ENCODE assay signal across 21 cellular contexts in genomic region chr6:41692735-41693134, GRCh38. TPM values are rescaled to one million over a fixed set of nuclear protein-coding genes. Genes with fewer than 3 reads are reported as not detected.
"Had no signal": no experiment of that assay in that cellular context is flagged by ENCODE, and none has a peak within 500 bp of the region (broad histone marks: within the 10 kb centered on the region; RNA-seq: fewer than 3 reads in every experiment).

No MANE protein-coding gene starts in this region.

- H3K27me3 Mint-ChIP-seq: activated T-helper 17 cell treated with anti-CD3 and anti-CD28 coated beads, Interleukin-2, amount 50 U/mL, for 72 hours; dendritic cell treated with granulocyte-macrophage colony-stimulating factor and Interleukin-4, amounts not matched to agents 40 ng/mL and 50 ng/mL, for 4 days; natural killer cell treated with Interleukin-12 subunit alpha and Interleukin-12 subunit beta and Interleukin-15 and Interleukin-18, amount 100 ng/mL, for 72 hours; stimulated activated naive CD8-positive, alpha-beta T cell treated with anti-CD3 and anti-CD28 coated beads, Interleukin-15, Interleukin-2, amounts not matched to agents 100 ng/mL and 50 ng/mL, for 24 hours had no signal

- H3K36me3 ChIP-seq: WERI-Rb-1 had no signal

- FAIRE-seq: urothelium cell line had no signal

- H3K36me3 Mint-ChIP-seq: natural killer cell treated with Interleukin-12 subunit alpha and Interleukin-12 subunit beta and Interleukin-15 and Interleukin-18, amount 100 ng/mL, for 72 hours had no signal

- H3K4me3 Mint-ChIP-seq: activated T-helper 17 cell treated with anti-CD3 and anti-CD28 coated beads, Interleukin-2, amount 50 U/mL, for 72 hours; dendritic cell treated with granulocyte-macrophage colony-stimulating factor and Interleukin-4, amounts not matched to agents 40 ng/mL and 50 ng/mL, for 4 days; natural killer cell treated with Interleukin-12 subunit alpha and Interleukin-12 subunit beta and Interleukin-15 and Interleukin-18, amount 100 ng/mL, for 72 hours; stimulated activated naive CD8-positive, alpha-beta T cell treated with anti-CD3 and anti-CD28 coated beads, Interleukin-15, Interleukin-2, amounts not matched to agents 100 ng/mL and 50 ng/mL, for 24 hours had no signal

- H3K27ac Mint-ChIP-seq: dendritic cell treated with granulocyte-macrophage colony-stimulating factor and Interleukin-4, amounts not matched to agents 40 ng/mL and 50 ng/mL, for 4 days; stimulated activated naive CD8-positive, alpha-beta T cell treated with anti-CD3 and anti-CD28 coated beads, Interleukin-15, Interleukin-2, amounts not matched to agents 100 ng/mL and 50 ng/mL, for 24 hours had no signal

- H3K9me3 ChIP-seq: adrenal gland, sigmoid colon, thoracic aorta had no signal

- H3K27ac ChIP-seq: adrenal gland, sigmoid colon, thoracic aorta, WERI-Rb-1 had no signal

- DNase-seq: activated CD4-positive, alpha-beta T cell treated with anti-CD3 and anti-CD28 coated beads for 4 hours; activated naive CD4-positive, alpha-beta T cell treated with anti-CD3 and anti-CD28 coated beads, Interleukin-2, amount 50 U/mL, for 16 hours; central memory CD4-positive, alpha-beta T cell; hippocampal formation; left cardiac atrium; occipital lobe; stimulated activated CD4-positive, alpha-beta T cell treated with anti-CD3 and anti-CD28 coated beads, Interleukin-2, amount 100 ng/mL, for 24 hours; SW 1271; T-helper 9 cell; WERI-Rb-1 had no signal

- ATAC-seq: activated T-helper 17 cell treated with anti-CD3 and anti-CD28 coated beads, Interleukin-2, amount 50 U/mL, for 72 hours; natural killer cell treated with Interleukin-12 subunit alpha and Interleukin-12 subunit beta and Interleukin-15 and Interleukin-18, amount 100 ng/mL, for 72 hours had no signal

- H3K27me3 ChIP-seq: adrenal gland, sigmoid colon had no signal

- H3K4me3 ChIP-seq: adrenal gland, sigmoid colon, thoracic aorta had no signal

- H3K9me3 Mint-ChIP-seq: activated T-helper 17 cell treated with anti-CD3 and anti-CD28 coated beads, Interleukin-2, amount 50 U/mL, for 72 hours; dendritic cell treated with granulocyte-macrophage colony-stimulating factor and Interleukin-4, amounts not matched to agents 40 ng/mL and 50 ng/mL, for 4 days; natural killer cell treated with Interleukin-12 subunit alpha and Interleukin-12 subunit beta and Interleukin-15 and Interleukin-18, amount 100 ng/mL, for 72 hours; stimulated activated naive CD8-positive, alpha-beta T cell treated with anti-CD3 and anti-CD28 coated beads, Interleukin-15, Interleukin-2, amounts not matched to agents 100 ng/mL and 50 ng/mL, for 24 hours had no signal

RNA-seq across cellular contexts. Expression of gene PGC, which starts 54.5 kb away (rescaled TPM):
- total RNA-seq: activated T-helper 17 cell treated with anti-CD3 and anti-CD28 coated beads, Interleukin-2, amount 50 U/mL, for 72 hours; epithelial cell of proximal tubule; left cardiac atrium; lung microvascular endothelial cell; natural killer cell treated with Interleukin-12 subunit alpha and Interleukin-12 subunit beta and Interleukin-15 and Interleukin-18, amount 100 ng/mL, for 72 hours; occipital lobe; pulmonary artery endothelial cell; sigmoid colon had no signal

RNA-seq across cellular contexts. Expression of gene MDFI, which starts 54.5 kb away (rescaled TPM):
- total RNA-seq: activated T-helper 17 cell treated with anti-CD3 and anti-CD28 coated beads, Interleukin-2, amount 50 U/mL, for 72 hours; natural killer cell treated with Interleukin-12 subunit alpha and Interleukin-12 subunit beta and Interleukin-15 and Interleukin-18, amount 100 ng/mL, for 72 hours had no signal
